In genomic region chr15:66944121-66944520, GRCh38 we compare ENCODE assay signal across 2 cellular contexts.
TF ChIP-seq lines count a peak whose summit lies in the region.

No MANE protein-coding gene starts in this region.

TF ChIP-seq in HepG2, 621 proteins besides CTCF, POLR2A, EP300 and RAD21:
- TF ChIP-seq GABPB1 (CRISPR knock-in tag; IDR thresholded peaks at IDR 0.05), result no peak
- peak; percentile 44; the same call in 1 of the 2 replicates for TF ChIP-seq ZNF687 (CRISPR knock-in tag; IDR thresholded peaks at IDR 0.05)
- TF ChIP-seq HIVEP1 (CRISPR knock-in tag; IDR thresholded peaks at IDR 0.05), result 0 out of 2 replicates have a peak, but pooled peaks have one; percentile 40
- no peak for TF ChIP-seq ATF7 (IDR thresholded peaks at IDR 0.05)
- no peak for TF ChIP-seq ATF7 (CRISPR knock-in tag; IDR thresholded peaks at IDR 0.05)

TF ChIP-seq in H1, 55 proteins besides CTCF, POLR2A, EP300 and RAD21:
- TF ChIP-seq HDAC6 (IDR thresholded peaks at IDR 0.05; ENCODE audit: low read depth, low read length), result no peak
- TF ChIP-seq KDM1A (IDR thresholded peaks at IDR 0.05; ENCODE audit: borderline replicate concordance, low read length), result no peak
- no peak for TF ChIP-seq SRF (IDR thresholded peaks at IDR 0.05; ENCODE audit: low read depth, low read length)
- TF ChIP-seq GABPA (IDR thresholded peaks at IDR 0.05; ENCODE audit: borderline replicate concordance, insufficient read depth, low read length), result no peak
- TF ChIP-seq RNF2 (IDR thresholded peaks at IDR 0.05; ENCODE audit: borderline replicate concordance, low read depth, low read length, missing control alignments, poor library complexity, severe bottlenecking), result no peak
- TF ChIP-seq SAP30 (IDR thresholded peaks at IDR 0.05; ENCODE audit: insufficient read depth, insufficient replicate concordance, low read length), result no peak
